ENCODE assay signal across 21 cellular contexts in the genomic region with DNA sequence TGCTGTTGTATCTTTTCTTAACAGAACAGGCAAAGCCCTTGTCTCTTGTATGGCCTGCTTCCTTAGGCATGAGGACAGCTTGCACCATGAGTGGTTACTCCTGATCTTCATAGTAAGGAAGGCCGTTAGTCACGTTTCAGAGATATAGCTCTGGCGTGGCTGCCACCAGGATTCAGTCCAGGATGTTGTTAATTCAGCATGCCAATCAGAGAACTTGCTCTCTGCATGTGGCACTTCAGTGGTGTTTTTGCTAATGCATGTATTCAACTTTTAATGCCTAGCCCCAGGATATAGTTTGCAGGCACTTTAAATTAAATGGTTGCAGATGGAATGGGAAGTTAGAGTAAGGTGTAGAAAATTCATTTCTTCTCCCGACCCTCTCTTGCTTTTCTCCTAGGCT.
"Had no signal": no experiment of that assay in that cellular context is flagged by ENCODE, and none has a peak within 500 bp of the region (broad histone marks: within the 10 kb centered on the region; RNA-seq: fewer than 3 reads in every experiment).

No MANE protein-coding gene starts in this region.

- H3K4me3 Mint-ChIP-seq: dendritic cell treated with granulocyte-macrophage colony-stimulating factor and Interleukin-4, amounts not matched to agents 40 ng/mL and 50 ng/mL, for 4 days; naive thymus-derived CD4-positive, alpha-beta T cell; nephron; neural progenitor cell; stimulated activated effector memory CD8-positive, alpha-beta T cell treated with anti-CD3 and anti-CD28 coated beads, Interleukin-12 subunit alpha, Interleukin-12 subunit beta, amount 100 ng/mL, for 72 hours had no signal

- H3K36me3 ChIP-seq: neural progenitor cell had no signal

- H2AFZ ChIP-seq: neural progenitor cell, parathyroid adenoma had no signal

- H3K27me3 ChIP-seq: colonic mucosa, esophagus muscularis mucosa, foreskin keratinocyte, neural progenitor cell, sigmoid colon, stomach, thyroid gland, vagina had no signal

- H3K9me3 Mint-ChIP-seq: dendritic cell treated with granulocyte-macrophage colony-stimulating factor and Interleukin-4, amounts not matched to agents 40 ng/mL and 50 ng/mL, for 4 days; naive thymus-derived CD4-positive, alpha-beta T cell; stimulated activated effector memory CD8-positive, alpha-beta T cell treated with anti-CD3 and anti-CD28 coated beads, Interleukin-12 subunit alpha, Interleukin-12 subunit beta, amount 100 ng/mL, for 72 hours had no signal

- H3K4me3 ChIP-seq: colonic mucosa, esophagus muscularis mucosa, neural progenitor cell, sigmoid colon, stomach, thyroid gland, vagina had no signal

- H3K9ac ChIP-seq: neural progenitor cell, parathyroid adenoma had no signal

- H3K27ac Mint-ChIP-seq: dendritic cell treated with granulocyte-macrophage colony-stimulating factor and Interleukin-4, amounts not matched to agents 40 ng/mL and 50 ng/mL, for 4 days; naive thymus-derived CD4-positive, alpha-beta T cell; nephron; neural progenitor cell; progenitor cell of endocrine pancreas; stimulated activated effector memory CD8-positive, alpha-beta T cell treated with anti-CD3 and anti-CD28 coated beads, Interleukin-12 subunit alpha, Interleukin-12 subunit beta, amount 100 ng/mL, for 72 hours had no signal

- H3K4me2 ChIP-seq: neural progenitor cell had no signal

- ATAC-seq: foreskin keratinocyte; naive thymus-derived CD4-positive, alpha-beta T cell; stimulated activated effector memory CD8-positive, alpha-beta T cell treated with anti-CD3 and anti-CD28 coated beads, Interleukin-12 subunit alpha, Interleukin-12 subunit beta, amount 100 ng/mL, for 72 hours had no signal

- DNase-seq: colonic mucosa; effector CD8-positive, alpha-beta T cell; foreskin keratinocyte; mesenchymal stem cell; midbrain; naive thymus-derived CD4-positive, alpha-beta T cell; sigmoid colon; stimulated activated CD4-positive, alpha-beta T cell treated with anti-CD3 and anti-CD28 coated beads, Interleukin-2, amount 100 ng/mL, for 24 hours; stimulated activated CD4-positive, alpha-beta T cell treated with anti-CD3 and anti-CD28 coated beads, Interleukin-4, amount 100 ng/mL, for 24 hours; stimulated activated naive CD4-positive, alpha-beta T cell treated with Interleukin-2 at 50 U/mL for 16 hours; stomach; thyroid gland; trophoblast cell had no signal

- H3K27me3 Mint-ChIP-seq: dendritic cell treated with granulocyte-macrophage colony-stimulating factor and Interleukin-4, amounts not matched to agents 40 ng/mL and 50 ng/mL, for 4 days; naive thymus-derived CD4-positive, alpha-beta T cell; progenitor cell of endocrine pancreas had no signal

- H3K9me3 ChIP-seq: colonic mucosa, esophagus muscularis mucosa, sigmoid colon, stomach, thyroid gland, vagina had no signal

- H3K4me1 ChIP-seq: colonic mucosa, neural progenitor cell had no signal

- H3K4me1 Mint-ChIP-seq: nephron, neural progenitor cell had no signal

- H3K27ac ChIP-seq: colonic mucosa, esophagus muscularis mucosa, foreskin keratinocyte, neural progenitor cell, parathyroid adenoma, sigmoid colon, stomach, vagina had no signal
